ENCODE assay signal across 13 cellular contexts in genomic region chr14:22489247-22489551, GRCh38.
DNase-seq lines count a peak whose midpoint lies in the region; ATAC-seq and TF ChIP-seq lines count a peak whose summit lies in the region.
"Had no signal": no experiment of that assay in that cellular context is flagged by ENCODE, and none has a peak within 500 bp of the region (broad histone marks: within the 10 kb centered on the region; RNA-seq: fewer than 3 reads in every experiment).

No MANE protein-coding gene starts in this region.

- peaks cover 79% of the 10 kb centered on the region for H3K36me3 ChIP-seq in BLaER1
- no peaks in the 10 kb centered on the region for H3K36me3 ChIP-seq in GM06990 (ENCODE audit: control insufficient read depth, insufficient read depth, low read length)
- H3K36me3 ChIP-seq in SU-DHL-6 (ENCODE audit: low read length) = no peaks in the 10 kb centered on the region
- no peaks in the 10 kb centered on the region for H3K36me3 ChIP-seq in heart left ventricle
- no peaks in the 10 kb centered on the region for H3K36me3 ChIP-seq in tibial artery
- H3K36me3 ChIP-seq in brain microvascular endothelial cell (replicated peaks) = no peaks in the 10 kb centered on the region

- H3K79me2 ChIP-seq in SU-DHL-6 (ENCODE audit: insufficient read depth, low read length) = no peaks in the 10 kb centered on the region

- intact Hi-C loops in heart left ventricle (cut with DNase I) (loop anchor here in 1 of 10 donors (5.0 kb wide), 1 partner anchor 58 kb away; no protein-coding TSS in a partner anchor), tibial artery (cut with DNase I; ENCODE audit: low total_unique reads) (no loop called here)

- peak; percentile 29 for TF ChIP-seq CTCF in GM06990 (IDR thresholded peaks at IDR 0.05; ENCODE audit: insufficient read depth, low read length, poor library complexity, severe bottlenecking)
- TF ChIP-seq CTCF in SU-DHL-6 (IDR thresholded peaks at IDR 0.05; ENCODE audit: insufficient read depth, low read length, poor library complexity, severe bottlenecking) = no peak
- TF ChIP-seq CTCF in heart left ventricle (IDR thresholded peaks at IDR 0.05) = peak in 1 of 12 donors; percentile 11
- TF ChIP-seq CTCF in tibial artery (IDR thresholded peaks at IDR 0.05) = no peak
- no peak for TF ChIP-seq CTCF in brain microvascular endothelial cell (IDR thresholded peaks at IDR 0.05; ENCODE audit: low read depth, low read length, missing control alignments)

- peak in 1 of 2 donors; percentile 15 for TF ChIP-seq POLR2A in heart left ventricle (IDR thresholded peaks at IDR 0.05)

- H3K9ac ChIP-seq in BLaER1 (peak overlapping the region; percentile 87), SU-DHL-6 (ENCODE audit: low read length) (peak overlapping the region; percentile 65)

- peaks cover 97% of the 10 kb centered on the region for H4K20me1 ChIP-seq in BLaER1
- H4K20me1 ChIP-seq in SU-DHL-6 (ENCODE audit: low read depth, low read length) = no peaks in the 10 kb centered on the region

- peak; percentile 14 to 44 (median 36) for ATAC-seq in heart left ventricle
- ATAC-seq in GM19395 (IDR thresholded peaks at IDR 0.05; ENCODE audit: unreplicated experiment) = no peak

- H3K9me2 ChIP-seq in SU-DHL-6 (replicated peaks; ENCODE audit: insufficient read depth, low read length) = no peaks in the 10 kb centered on the region

- DNase-seq in GM06990 (ENCODE audit: extremely low read depth, insufficient read length) = no peak
- peak in 4 of 5 donors; percentile 42 to 66 (median 54) for DNase-seq in heart left ventricle
- no peak for DNase-seq in tibial artery
- no peak for DNase-seq in cerebellar cortex (ENCODE audit: low spot score)
- DNase-seq in brain microvascular endothelial cell = no peak
- DNase-seq: anterior cingulate cortex; dermis blood vessel endothelial cell; H9; OCI-M1; stimulated activated CD4-positive, alpha-beta T cell treated with anti-CD3 and anti-CD28 coated beads, Interleukin-4, amount 100 ng/mL, for 24 hours had no signal

- no peak overlapping the region for H2AFZ ChIP-seq in SU-DHL-6 (ENCODE audit: low read depth, low read length, severe bottlenecking)

- H3K4me2 ChIP-seq in BLaER1 (peak overlapping the region; percentile 79), SU-DHL-6 (ENCODE audit: low read depth, low read length, poor library complexity, severe bottlenecking) (peak overlapping the region; percentile 50)

- H3K4me1 ChIP-seq in BLaER1 = peaks cover 96% of the 10 kb centered on the region
- peaks cover 0 to 59% (median 31%) of the 10 kb centered on the region in 12 donors for H3K4me1 ChIP-seq in heart left ventricle
- H3K4me1 ChIP-seq in tibial artery = peaks cover 0 to 17% (median 0%) of the 10 kb centered on the region in 4 donors

- peak overlapping the region; percentile 72 for H3K4me3 ChIP-seq in BLaER1
- 0 out of 2 replicates have a peak overlapping the region, but pooled peaks have one; percentile 28 for H3K4me3 ChIP-seq in GM06990 (replicated peaks; ENCODE audit: low read depth, low read length)
- H3K4me3 ChIP-seq in SU-DHL-6 (ENCODE audit: insufficient read depth, low read length, poor library complexity, severe bottlenecking) = peak overlapping the region; percentile 35
- no peak overlapping the region for H3K4me3 ChIP-seq in heart left ventricle
- no peak overlapping the region for H3K4me3 ChIP-seq in tibial artery
- no peak overlapping the region for H3K4me3 ChIP-seq in brain microvascular endothelial cell (ENCODE audit: low read depth, low read length)

- peaks cover 49% of the 10 kb centered on the region for H3F3A ChIP-seq in SU-DHL-6 (ENCODE audit: insufficient read depth)

- H3K27ac ChIP-seq in BLaER1 = peak overlapping the region; percentile 84
- peak overlapping the region; percentile 96 for H3K27ac ChIP-seq in SU-DHL-6 (ENCODE audit: low read depth, low read length)
- peak overlapping the region in 6 of 12 donors; percentile 18 to 61 (median 26) for H3K27ac ChIP-seq in heart left ventricle
- H3K27ac ChIP-seq in tibial artery = no peak overlapping the region
- H3K27ac ChIP-seq in brain microvascular endothelial cell = no peak overlapping the region

- in situ Hi-C loops in brain microvascular endothelial cell (cut with HindIII; ENCODE audit: low pct_ligation_motif_present, low sequenced_read_pairs) = no loop called here

- WGBS in heart left ventricle, 4 donors = 11 to 36% (median 20%) methylated on average over 5 of the region's 5 CpGs

- H3K27me3 ChIP-seq in BLaER1 (no peaks in the 10 kb centered on the region), GM06990 (replicated peaks; ENCODE audit: control insufficient read depth, insufficient read depth, low read length) (no peaks in the 10 kb centered on the region), SU-DHL-6 (ENCODE audit: low read length) (no peaks in the 10 kb centered on the region), heart left ventricle (peaks cover 0 to 3% (median 0%) of the 10 kb centered on the region in 9 donors), tibial artery (no peaks in the 10 kb centered on the region), brain microvascular endothelial cell (replicated peaks) (no peaks in the 10 kb centered on the region)

- H3K9me3 ChIP-seq in BLaER1 = no peaks in the 10 kb centered on the region
- H3K9me3 ChIP-seq in SU-DHL-6 (ENCODE audit: insufficient read depth, low read length) = no peaks in the 10 kb centered on the region
- no peaks in the 10 kb centered on the region for H3K9me3 ChIP-seq in heart left ventricle
- no peaks in the 10 kb centered on the region for H3K9me3 ChIP-seq in tibial artery

Comparison
In these comparisons a context has a peak if more than half of its experiments do, and no peak if none do; other contexts are left out.
1. H3K27ac ChIP-seq: peak in BLaER1 (single experiment) and SU-DHL-6 (single experiment); none in tibial artery (0 of 2) and brain microvascular endothelial cell (single experiment).
2. H3K4me3 ChIP-seq: peak in BLaER1 (single experiment), GM06990 (single experiment) and SU-DHL-6 (single experiment); none in heart left ventricle (0 of 12), tibial artery (0 of 2) and brain microvascular endothelial cell (single experiment).
3. DNase-seq: peak in heart left ventricle (4 of 5); none in GM06990 (single experiment), tibial artery (0 of 2), cerebellar cortex (single experiment) and brain microvascular endothelial cell (single experiment).